ENCODE assay signal across 11 cellular contexts in the genomic region with DNA sequence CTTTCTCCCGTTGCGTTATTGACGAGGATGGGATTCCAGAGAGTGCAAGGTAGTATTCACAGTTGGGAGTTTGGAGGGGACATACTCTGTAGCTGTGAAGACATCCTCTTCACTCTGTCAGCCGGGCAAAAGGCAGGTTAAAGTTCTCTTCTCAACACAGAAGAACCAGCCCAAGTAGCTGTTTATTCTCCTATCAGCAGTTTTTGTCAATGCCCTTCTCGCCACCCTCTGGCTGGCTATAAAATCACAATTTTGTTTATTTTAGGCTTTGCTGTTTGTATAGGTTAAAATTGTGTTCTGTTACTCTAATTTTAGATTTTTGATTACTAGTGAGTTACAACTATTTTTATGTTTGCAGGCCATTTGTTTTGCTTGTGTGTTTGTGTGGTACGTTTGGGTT. TPM values are rescaled to one million over a fixed set of nuclear protein-coding genes. Genes with fewer than 3 reads are reported as not detected.
A peak's percentile ranks its signal among the peaks of the same experiment; 100 is the strongest.
DNase-seq lines count a peak whose midpoint lies in the region; ATAC-seq and TF ChIP-seq lines count a peak whose summit lies in the region.
"Had no signal": no experiment of that assay in that cellular context is flagged by ENCODE, and none has a peak within 500 bp of the region (broad histone marks: within the 10 kb centered on the region; RNA-seq: fewer than 3 reads in every experiment).

No MANE protein-coding gene starts in this region.

- no peaks in the 10 kb centered on the region for H3K9me3 ChIP-seq in right atrium auricular region
- H3K9me3 ChIP-seq: suprapubic skin had no signal

- no peak overlapping the region for H3K27ac ChIP-seq in right atrium auricular region
- H3K27ac ChIP-seq: suprapubic skin had no signal

- ATAC-seq in HG03565 (IDR thresholded peaks at IDR 0.05; ENCODE audit: unreplicated experiment) (no peak), HG03175 (IDR thresholded peaks at IDR 0.05; ENCODE audit: unreplicated experiment) (no peak)

- DNase-seq in AG09319 (ENCODE audit: extremely low read depth, low read depth) (no peak), GM06990 (ENCODE audit: extremely low read depth, insufficient read length) (no peak), RPMI7951 (ENCODE audit: low read depth) (peak; percentile 15), right atrium auricular region (ENCODE audit: low spot score) (peak; percentile 28), GM13977 (ENCODE audit: low spot score) (no peak), NCI-H446 treated with DMSO at 0.1 percent for 48 hours (lab: John Stamatoyannopoulos, UW) (no peak)
- DNase-seq: NCI-H748 treated with DMSO at 0.1 percent for 48 hours had no signal

- in situ Hi-C loops in GM13977 (cut with MboI; ENCODE audit: low pct_unique_long_range_greater_than_20kb, low sequenced_read_pairs, unreplicated experiment): loop anchor here (25.0 kb wide), 1 partner anchor 609 kb away; no protein-coding TSS in a partner anchor

- no peaks in the 10 kb centered on the region for H3K27me3 ChIP-seq in GM06990 (replicated peaks; ENCODE audit: control insufficient read depth, insufficient read depth, low read length)
- no peaks in the 10 kb centered on the region for H3K27me3 ChIP-seq in right atrium auricular region
- H3K27me3 ChIP-seq: suprapubic skin had no signal

- H3K4me1 ChIP-seq in right atrium auricular region: no peaks in the 10 kb centered on the region
- H3K4me1 ChIP-seq: suprapubic skin had no signal

- no peaks in the 10 kb centered on the region for H3K36me3 ChIP-seq in GM06990 (ENCODE audit: control insufficient read depth, insufficient read depth, low read length)
- H3K36me3 ChIP-seq in right atrium auricular region: no peaks in the 10 kb centered on the region
- H3K36me3 ChIP-seq: suprapubic skin had no signal

- TF ChIP-seq CTCF in AG09319 (IDR thresholded peaks at IDR 0.05; ENCODE audit: low read depth, low read length) (peak; percentile 21), GM06990 (IDR thresholded peaks at IDR 0.05; ENCODE audit: insufficient read depth, low read length, poor library complexity, severe bottlenecking) (peak; percentile 27), right atrium auricular region (IDR thresholded peaks at IDR 0.05) (peak in 1 of 2 donors; percentile 28), GM13977 (IDR thresholded peaks at IDR 0.05; ENCODE audit: extremely low read depth, insufficient read depth, missing control alignments) (no peak)

- H3K4me3 ChIP-seq in GM06990 (replicated peaks; ENCODE audit: low read depth, low read length): no peak overlapping the region
- H3K4me3 ChIP-seq in right atrium auricular region: no peak overlapping the region
- H3K4me3 ChIP-seq: suprapubic skin had no signal

RNA-seq across cellular contexts. Expression of a gene that starts 37.9 kb away (rescaled TPM):
- not detected in 2 replicates for total RNA-seq in RPMI7951 (2014; rRNA removed; shearing (Covaris generic))
- total RNA-seq in right atrium auricular region: not detected
- total RNA-seq: suprapubic skin had no signal

RNA-seq across cellular contexts. Expression of a gene that starts 52.8 kb away (rescaled TPM):
- total RNA-seq in RPMI7951 (2014; rRNA removed; shearing (Covaris generic)): not detected in 2 replicates
- under 1 TPM in 1 of 2 donors, not detected in 1; 0.33 TPM for total RNA-seq in right atrium auricular region
- total RNA-seq: myocyte had no signal

Comparison
In these comparisons a context has a peak if more than half of its experiments do, and no peak if none do; other contexts are left out.
1. DNase-seq: peak in RPMI7951 (single experiment) and right atrium auricular region (single experiment); none in AG09319 (single experiment), GM06990 (single experiment), GM13977 (single experiment) and NCI-H446 treated with DMSO at 0.1 percent for 48 hours (single experiment).